Comparison of ENCODE assay signal across 8 cellular contexts in genomic region chr16:89557230-89557935, GRCh38. TPM values are rescaled to one million over a fixed set of nuclear protein-coding genes. Genes with fewer than 3 reads are reported as not detected.
DNase-seq lines count a peak whose midpoint lies in the region; ATAC-seq, FAIRE-seq and TF ChIP-seq lines count a peak whose summit lies in the region.

No MANE protein-coding gene starts in this region.

- 0 out of 4 replicates have a peak, but pooled peaks of 1 of the 2 experiments have one; percentile 28 for TF ChIP-seq POLR2A in HepG2 (IDR thresholded peaks at IDR 0.05; ENCODE audit: insufficient read depth in 1 of 2, low read depth in 2 of 2, low read length in 2 of 2)

- peaks cover 18% of the 10 kb centered on the region for H3K4me1 Mint-ChIP-seq in activated CD4-positive, alpha-beta T cell treated with anti-CD3 and anti-CD28 coated beads, Interleukin-2, amount 10 ng/mL, durations not matched to agents 24 days and 14 days

- no peak overlapping the region for H3K9ac ChIP-seq in HepG2 (ENCODE audit: insufficient read depth, low read depth, low read length)

- no peaks in the 10 kb centered on the region for H3K9me3 ChIP-seq in HepG2 (ENCODE audit: low read length)

- BruUV-seq in HepG2 (replicated peaks; lab: Mats Ljungman, UMichigan) = no TSS peak

- H3K4me3 ChIP-seq in HepG2 (replicated peaks in 1 of 3; ENCODE audit: insufficient read depth in 1 of 3, low read depth in 2 of 3, low read length in 3 of 3) = no peak overlapping the region

- H3K4me3 Mint-ChIP-seq in activated CD4-positive, alpha-beta T cell treated with anti-CD3 and anti-CD28 coated beads, Interleukin-2, amount 10 ng/mL, durations not matched to agents 24 days and 14 days = peak overlapping the region; percentile 39

- TF ChIP-seq RAD21 in HepG2 (CRISPR knock-in tag; IDR thresholded peaks at IDR 0.05) = peak; percentile 91

- H3K9me3 Mint-ChIP-seq in activated CD4-positive, alpha-beta T cell treated with anti-CD3 and anti-CD28 coated beads, Interleukin-2, amount 10 ng/mL, durations not matched to agents 24 days and 14 days = no peaks in the 10 kb centered on the region

- peak; percentile 90 for FAIRE-seq in HepG2 (lab: Jason Lieb, UNC)

- DNase-seq in NCI-H1436 (lab: John Stamatoyannopoulos, UW) = peak; percentile 24
- no peak for DNase-seq in NCI-H1436 treated with DMSO at 0.1 percent for 48 hours (lab: John Stamatoyannopoulos, UW)
- DNase-seq in MV-4-11 (lab: John Stamatoyannopoulos, UW) = peak; percentile 68
- DNase-seq in activated CD4-positive, alpha-beta T cell treated with anti-CD3 and anti-CD28 coated beads, Interleukin-2, amount 10 ng/mL, durations not matched to agents 24 days and 14 days = peak; percentile 95
- peak; percentile 90 for DNase-seq in HepG2 (ENCODE audit: low spot score)
- DNase-seq in stimulated activated CD4-positive, alpha-beta T cell treated with anti-CD3 and anti-CD28 coated beads, TNF-alpha, amount 100 ng/mL, for 1 hour (ENCODE audit: low read depth in 3 of 3, low spot score in 1 of 3) = peak; percentile 41 to 78 (median 57)
- DNase-seq in HPDE6-E6E7 (ENCODE audit: extremely low spot score) = no peak

- CTCF ChIA-PET in HepG2 (lab: Yijun Ruan, JAX; ENCODE audit: low intra/inter-chr PET ratio, low total read pairs) = no interaction called here

- ATAC-seq in HepG2 = peak; percentile 79

- peak; percentile 97 for TF ChIP-seq CTCF in HepG2 (CRISPR knock-in tag; IDR thresholded peaks at IDR 0.05)

- no peak overlapping the region for H2AFZ ChIP-seq in HepG2 (ENCODE audit: low read length)

- H3K36me3 Mint-ChIP-seq in activated CD4-positive, alpha-beta T cell treated with anti-CD3 and anti-CD28 coated beads, Interleukin-2, amount 10 ng/mL, durations not matched to agents 24 days and 14 days (ENCODE audit: low read depth) = peaks cover 37% of the 10 kb centered on the region

- peaks cover 39 to 52% of the 10 kb centered on the region in 2 experiments for H3K36me3 ChIP-seq in HepG2 (replicated peaks in 1 of 2; ENCODE audit: control insufficient read depth in 1 of 2, insufficient read depth in 2 of 2, low read length in 2 of 2)

- no peaks in the 10 kb centered on the region for H3K27me3 Mint-ChIP-seq in activated CD4-positive, alpha-beta T cell treated with anti-CD3 and anti-CD28 coated beads, Interleukin-2, amount 10 ng/mL, durations not matched to agents 24 days and 14 days

- H3K27me3 ChIP-seq in HepG2 (ENCODE audit: control insufficient read depth in 1 of 2, insufficient read depth in 2 of 2, low read length in 2 of 2) = no peaks in the 10 kb centered on the region

- intact Hi-C loops in activated CD4-positive, alpha-beta T cell treated with anti-CD3 and anti-CD28 coated beads, Interleukin-2, amount 10 ng/mL, durations not matched to agents 24 days and 14 days (cut with micrococcal nuclease) = loop anchor here (5.0 kb wide), 2 partner anchors 50 to 225 kb away; partner anchors contain the start of gene SPG7
- intact Hi-C loops in HepG2 (cut with micrococcal nuclease; ENCODE audit: unreplicated experiment) = loop anchor here (1.0 to 5.0 kb wide), 2 partner anchors 11 to 50 kb away; partner anchors contain the start of gene SPG7

- WGBS in HepG2 (ENCODE audit: low lambda C conversion rate) = 43% methylated on average over 16 of the region's 17 CpGs

- H3K27ac ChIP-seq in cingulate gyrus (ENCODE audit: low read depth, low read length) (peak overlapping the region; percentile 78), HepG2 (ENCODE audit: extremely low read length, insufficient read depth, low read length) (peak overlapping the region; percentile 49)

- peaks cover 17% of the 10 kb centered on the region for H4K20me1 ChIP-seq in HepG2 (ENCODE audit: insufficient read depth, low read length)

- in situ Hi-C loops in HepG2 (cut with HindIII; ENCODE audit: extremely low pct_ligation_motif_present, low pct_unique_long_range_greater_than_20kb) = no loop called here

- no peak overlapping the region for H3K4me2 ChIP-seq in HepG2 (ENCODE audit: low read depth, low read length)

- TF ChIP-seq EP300 in HepG2 (IDR thresholded peaks at IDR 0.05; ENCODE audit: low read depth in 2 of 2, low read length in 2 of 2) (no peak), HepG2 (CRISPR knock-in tag; IDR thresholded peaks at IDR 0.05; ENCODE audit: borderline replicate concordance) (no peak)

- H3K27ac Mint-ChIP-seq in activated CD4-positive, alpha-beta T cell treated with anti-CD3 and anti-CD28 coated beads, Interleukin-2, amount 10 ng/mL, durations not matched to agents 24 days and 14 days = peak overlapping the region; percentile 73

- H3K4me1 ChIP-seq in HepG2 (ENCODE audit: insufficient read depth, low read length) = peaks cover 37% of the 10 kb centered on the region

- peaks cover 22% of the 10 kb centered on the region for H3K79me2 ChIP-seq in HepG2 (ENCODE audit: insufficient read depth, low read length)

- POLR2A ChIA-PET in HepG2 (lab: Yijun Ruan, JAX) = interaction anchor here (0.6 to 2.0 kb wide), 4 partner anchors 12 to 52 kb away, joined by 3 to 12 read pairs (median 6); no protein-coding TSS in a partner anchor

RNA-seq across cellular contexts. Expression of gene RPL13, which starts 3.1 kb away (rescaled TPM):
- 2,234 and 2,296 TPM in 2 replicates for total RNA-seq in activated CD4-positive, alpha-beta T cell treated with anti-CD3 and anti-CD28 coated beads, Interleukin-2, amount 10 ng/mL, durations not matched to agents 24 days and 14 days
- 2,988 and 3,233 TPM in 2 replicates for total RNA-seq in HepG2 (2016; rRNA removed; fragmentation: Illumina TruSeq; extraction: Trizol)
- 6,142 and 6,743 TPM in 2 replicates for total RNA-seq in HepG2 (2016; cell fraction: cytosol; rRNA removed; fragmentation: Illumina TruSeq; extraction: Trizol; ENCODE audit: low read depth)
- total RNA-seq in HepG2 (2016; cell fraction: insoluble cytoplasmic fraction; rRNA removed; fragmentation: Illumina TruSeq; extraction: Trizol) = 3,074 and 3,414 TPM in 2 replicates
- 8,788 and 9,254 TPM in 2 replicates for total RNA-seq in HepG2 (2016; cell fraction: membrane; rRNA removed; fragmentation: Illumina TruSeq; extraction: Trizol)
- 1,061 and 1,137 TPM in 2 replicates for total RNA-seq in HepG2 (2016; cell fraction: nucleus; rRNA removed; fragmentation: Illumina TruSeq; extraction: Trizol)
- 4,411 and 5,523 TPM in 2 replicates for polyA plus RNA-seq in HepG2 (2011; rRNA removed)
- polyA plus RNA-seq in HepG2 (2011; cell fraction: cytosol; rRNA removed) = 4,701 and 9,932 TPM in 2 replicates
- polyA plus RNA-seq in HepG2 (2011; cell fraction: nucleus; rRNA removed) = 3,101 and 3,317 TPM in 2 replicates
- 3,379 and 4,912 TPM in 2 replicates for polyA plus RNA-seq in HepG2 (2012)
- 8,773 and 9,300 TPM in 2 replicates for polyA plus RNA-seq in HepG2 (2016; cell fraction: cytosol; fragmentation: Illumina TruSeq; extraction: Trizol; ENCODE audit: low read depth)
- polyA plus RNA-seq in HepG2 (2016; cell fraction: insoluble cytoplasmic fraction; fragmentation: Illumina TruSeq; extraction: Trizol; ENCODE audit: low read depth) = 3,767 and 4,135 TPM in 2 replicates
- polyA plus RNA-seq in HepG2 (2016; cell fraction: membrane; fragmentation: Illumina TruSeq; extraction: Trizol; ENCODE audit: low read depth) = 9,832 and 9,939 TPM in 2 replicates
- polyA plus RNA-seq in HepG2 (2016; cell fraction: nucleus; fragmentation: Illumina TruSeq; extraction: Trizol; ENCODE audit: insufficient read depth, low read depth) = 2,257 and 2,556 TPM in 2 replicates
- polyA minus RNA-seq in HepG2 (2011; rRNA and poly(A)+ RNA removed; ENCODE audit: low replicate concordance) = 1,096 and 3,482 TPM in 2 replicates
- polyA minus RNA-seq in HepG2 (2011; cell fraction: cytosol; rRNA and poly(A)+ RNA removed) = 1,942 and 2,023 TPM in 2 replicates
- polyA minus RNA-seq in HepG2 (2011; cell fraction: nucleus; rRNA and poly(A)+ RNA removed) = 448 and 516 TPM in 2 replicates

RNA-seq across cellular contexts. Expression of gene CPNE7, which starts 18.2 kb away (rescaled TPM):
- total RNA-seq in activated CD4-positive, alpha-beta T cell treated with anti-CD3 and anti-CD28 coated beads, Interleukin-2, amount 10 ng/mL, durations not matched to agents 24 days and 14 days = 46.6 and 56.0 TPM in 2 replicates
- total RNA-seq in HepG2 (2016; rRNA removed; fragmentation: Illumina TruSeq; extraction: Trizol) = not detected in 2 replicates
- total RNA-seq in HepG2 (2016; cell fraction: cytosol; rRNA removed; fragmentation: Illumina TruSeq; extraction: Trizol; ENCODE audit: low read depth) = not detected in 2 replicates
- 0.15 TPM in 1 of 2 replicates, not detected in the other for total RNA-seq in HepG2 (2016; cell fraction: insoluble cytoplasmic fraction; rRNA removed; fragmentation: Illumina TruSeq; extraction: Trizol)
- total RNA-seq in HepG2 (2016; cell fraction: membrane; rRNA removed; fragmentation: Illumina TruSeq; extraction: Trizol) = not detected in 2 replicates
- not detected in 2 replicates for total RNA-seq in HepG2 (2016; cell fraction: nucleus; rRNA removed; fragmentation: Illumina TruSeq; extraction: Trizol)
- 0.59 and 2.1 TPM in 2 replicates for polyA plus RNA-seq in HepG2 (2011; rRNA removed)
- 0.19 and 0.32 TPM in 2 replicates for polyA plus RNA-seq in HepG2 (2011; cell fraction: cytosol; rRNA removed)
- 4.5 and 6.2 TPM in 2 replicates for polyA plus RNA-seq in HepG2 (2011; cell fraction: nucleus; rRNA removed)
- polyA plus RNA-seq in HepG2 (2012) = 0.27 and 0.35 TPM in 2 replicates
- not detected in 2 replicates for polyA plus RNA-seq in HepG2 (2016; cell fraction: cytosol; fragmentation: Illumina TruSeq; extraction: Trizol; ENCODE audit: low read depth)
- not detected in 2 replicates for polyA plus RNA-seq in HepG2 (2016; cell fraction: insoluble cytoplasmic fraction; fragmentation: Illumina TruSeq; extraction: Trizol; ENCODE audit: low read depth)
- 0.06 TPM in 1 of 2 replicates, not detected in the other for polyA plus RNA-seq in HepG2 (2016; cell fraction: membrane; fragmentation: Illumina TruSeq; extraction: Trizol; ENCODE audit: low read depth)
- 0.52 and 1.2 TPM in 2 replicates for polyA plus RNA-seq in HepG2 (2016; cell fraction: nucleus; fragmentation: Illumina TruSeq; extraction: Trizol; ENCODE audit: insufficient read depth, low read depth)
- 0.58 and 25.2 TPM in 2 replicates for polyA minus RNA-seq in HepG2 (2011; rRNA and poly(A)+ RNA removed; ENCODE audit: low replicate concordance)
- not detected in 2 replicates for polyA minus RNA-seq in HepG2 (2011; cell fraction: cytosol; rRNA and poly(A)+ RNA removed)
- polyA minus RNA-seq in HepG2 (2011; cell fraction: nucleus; rRNA and poly(A)+ RNA removed) = 0.26 and 0.99 TPM in 2 replicates

RNA-seq across cellular contexts. Expression of gene SPG7, which starts 49.2 kb away (rescaled TPM):
- 109 and 110 TPM in 2 replicates for total RNA-seq in activated CD4-positive, alpha-beta T cell treated with anti-CD3 and anti-CD28 coated beads, Interleukin-2, amount 10 ng/mL, durations not matched to agents 24 days and 14 days
- 63.9 and 136 TPM in 2 replicates for total RNA-seq in HepG2 (2016; rRNA removed; fragmentation: Illumina TruSeq; extraction: Trizol)
- total RNA-seq in HepG2 (2016; cell fraction: cytosol; rRNA removed; fragmentation: Illumina TruSeq; extraction: Trizol; ENCODE audit: low read depth) = 47.1 and 47.6 TPM in 2 replicates
- 54.6 and 131 TPM in 2 replicates for total RNA-seq in HepG2 (2016; cell fraction: insoluble cytoplasmic fraction; rRNA removed; fragmentation: Illumina TruSeq; extraction: Trizol)
- 46.3 and 47.0 TPM in 2 replicates for total RNA-seq in HepG2 (2016; cell fraction: membrane; rRNA removed; fragmentation: Illumina TruSeq; extraction: Trizol)
- total RNA-seq in HepG2 (2016; cell fraction: nucleus; rRNA removed; fragmentation: Illumina TruSeq; extraction: Trizol) = 148 and 166 TPM in 2 replicates
- polyA plus RNA-seq in HepG2 (2011; rRNA removed) = 66.0 and 77.5 TPM in 2 replicates
- polyA plus RNA-seq in HepG2 (2011; cell fraction: cytosol; rRNA removed) = 41.6 and 46.2 TPM in 2 replicates
- 327 and 378 TPM in 2 replicates for polyA plus RNA-seq in HepG2 (2011; cell fraction: nucleus; rRNA removed)
- 69.0 and 72.2 TPM in 2 replicates for polyA plus RNA-seq in HepG2 (2012)
- polyA plus RNA-seq in HepG2 (2016; cell fraction: cytosol; fragmentation: Illumina TruSeq; extraction: Trizol; ENCODE audit: low read depth) = 8.2 and 9.5 TPM in 2 replicates
- 43.3 and 56.0 TPM in 2 replicates for polyA plus RNA-seq in HepG2 (2016; cell fraction: insoluble cytoplasmic fraction; fragmentation: Illumina TruSeq; extraction: Trizol; ENCODE audit: low read depth)
- 16.9 and 17.6 TPM in 2 replicates for polyA plus RNA-seq in HepG2 (2016; cell fraction: membrane; fragmentation: Illumina TruSeq; extraction: Trizol; ENCODE audit: low read depth)
- 304 and 336 TPM in 2 replicates for polyA plus RNA-seq in HepG2 (2016; cell fraction: nucleus; fragmentation: Illumina TruSeq; extraction: Trizol; ENCODE audit: insufficient read depth, low read depth)
- 76.1 and 106 TPM in 2 replicates for polyA minus RNA-seq in HepG2 (2011; rRNA and poly(A)+ RNA removed; ENCODE audit: low replicate concordance)
- 59.0 and 61.6 TPM in 2 replicates for polyA minus RNA-seq in HepG2 (2011; cell fraction: cytosol; rRNA and poly(A)+ RNA removed)
- 140 and 143 TPM in 2 replicates for polyA minus RNA-seq in HepG2 (2011; cell fraction: nucleus; rRNA and poly(A)+ RNA removed)

RNA-seq across cellular contexts. Expression of gene DPEP1, which starts 56.1 kb away (rescaled TPM):
- total RNA-seq in activated CD4-positive, alpha-beta T cell treated with anti-CD3 and anti-CD28 coated beads, Interleukin-2, amount 10 ng/mL, durations not matched to agents 24 days and 14 days = not detected in 2 replicates
- 19.7 and 37.6 TPM in 2 replicates for total RNA-seq in HepG2 (2016; rRNA removed; fragmentation: Illumina TruSeq; extraction: Trizol)
- 33.1 and 44.2 TPM in 2 replicates for total RNA-seq in HepG2 (2016; cell fraction: cytosol; rRNA removed; fragmentation: Illumina TruSeq; extraction: Trizol; ENCODE audit: low read depth)
- 22.9 and 38.8 TPM in 2 replicates for total RNA-seq in HepG2 (2016; cell fraction: insoluble cytoplasmic fraction; rRNA removed; fragmentation: Illumina TruSeq; extraction: Trizol)
- 21.1 and 25.9 TPM in 2 replicates for total RNA-seq in HepG2 (2016; cell fraction: membrane; rRNA removed; fragmentation: Illumina TruSeq; extraction: Trizol)
- 32.6 and 36.8 TPM in 2 replicates for total RNA-seq in HepG2 (2016; cell fraction: nucleus; rRNA removed; fragmentation: Illumina TruSeq; extraction: Trizol)
- polyA plus RNA-seq in HepG2 (2011; rRNA removed) = 40.2 and 52.2 TPM in 2 replicates
- polyA plus RNA-seq in HepG2 (2011; cell fraction: cytosol; rRNA removed) = 26.5 and 78.5 TPM in 2 replicates
- polyA plus RNA-seq in HepG2 (2011; cell fraction: nucleus; rRNA removed) = 52.0 and 101 TPM in 2 replicates
- 6.6 and 9.6 TPM in 2 replicates for polyA plus RNA-seq in HepG2 (2012)
- 13.7 and 15.6 TPM in 2 replicates for polyA plus RNA-seq in HepG2 (2016; cell fraction: cytosol; fragmentation: Illumina TruSeq; extraction: Trizol; ENCODE audit: low read depth)
- polyA plus RNA-seq in HepG2 (2016; cell fraction: insoluble cytoplasmic fraction; fragmentation: Illumina TruSeq; extraction: Trizol; ENCODE audit: low read depth) = 23.0 and 24.6 TPM in 2 replicates
- polyA plus RNA-seq in HepG2 (2016; cell fraction: membrane; fragmentation: Illumina TruSeq; extraction: Trizol; ENCODE audit: low read depth) = 18.2 and 22.6 TPM in 2 replicates
- 75.4 and 78.7 TPM in 2 replicates for polyA plus RNA-seq in HepG2 (2016; cell fraction: nucleus; fragmentation: Illumina TruSeq; extraction: Trizol; ENCODE audit: insufficient read depth, low read depth)
- polyA minus RNA-seq in HepG2 (2011; rRNA and poly(A)+ RNA removed; ENCODE audit: low replicate concordance) = 0.12 and 80.3 TPM in 2 replicates
- 12.5 and 17.6 TPM in 2 replicates for polyA minus RNA-seq in HepG2 (2011; cell fraction: cytosol; rRNA and poly(A)+ RNA removed)
- 3.5 and 4.8 TPM in 2 replicates for polyA minus RNA-seq in HepG2 (2011; cell fraction: nucleus; rRNA and poly(A)+ RNA removed)

Comparison
In these comparisons a context has a peak if more than half of its experiments do, and no peak if none do; other contexts are left out.
1. DNase-seq: peak in NCI-H1436 (single experiment), MV-4-11 (single experiment), activated CD4-positive, alpha-beta T cell treated with anti-CD3 and anti-CD28 coated beads, Interleukin-2, amount 10 ng/mL, durations not matched to agents 24 days and 14 days (single experiment), HepG2 (single experiment) and stimulated activated CD4-positive, alpha-beta T cell treated with anti-CD3 and anti-CD28 coated beads, TNF-alpha, amount 100 ng/mL, for 1 hour (3 of 3); none in NCI-H1436 treated with DMSO at 0.1 percent for 48 hours (single experiment) and HPDE6-E6E7 (single experiment).
2. RNA of gene CPNE7, which starts 18.2 kb away (total RNA-seq): 46.6 to 56.0 TPM in activated CD4-positive, alpha-beta T cell treated with anti-CD3 and anti-CD28 coated beads, Interleukin-2, amount 10 ng/mL, durations not matched to agents 24 days and 14 days; 0.15 TPM in HepG2; every median in the first group is over 10 times any median in the second.